1 cellular context compared by ENCODE assay signal in the genomic region with DNA sequence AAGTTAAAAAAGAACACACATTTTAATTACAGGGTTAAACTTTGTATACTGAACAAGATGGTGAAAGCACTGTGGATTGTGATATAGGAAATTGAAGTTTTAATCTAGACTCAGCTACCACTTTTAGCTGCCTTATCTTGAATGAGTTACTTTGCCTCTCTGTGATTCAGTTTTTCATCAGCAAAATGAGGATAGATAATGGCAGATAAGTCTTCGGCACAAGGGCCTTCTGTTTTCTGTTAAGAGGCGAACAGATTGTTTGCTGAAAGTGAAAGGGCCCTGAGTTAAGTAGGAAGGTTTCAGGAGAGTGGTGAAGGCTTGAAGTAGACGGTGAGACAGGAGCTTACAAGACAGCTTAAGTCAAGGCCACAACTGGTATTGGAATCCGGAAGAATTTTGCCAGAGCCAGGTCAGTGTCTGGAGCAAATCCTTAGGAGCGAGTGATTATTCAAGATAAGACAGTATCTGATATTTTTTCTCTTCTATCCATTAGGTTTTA.
TF ChIP-seq lines count a peak whose summit lies in the region.

No MANE protein-coding gene starts in this region.

TF ChIP-seq in SK-N-SH treated with all-trans-retinoic acid at 6 μM for 48 hours, 23 proteins besides CTCF, POLR2A, EP300 and RAD21 (continued from another document):
- TF ChIP-seq, protein P1, sequence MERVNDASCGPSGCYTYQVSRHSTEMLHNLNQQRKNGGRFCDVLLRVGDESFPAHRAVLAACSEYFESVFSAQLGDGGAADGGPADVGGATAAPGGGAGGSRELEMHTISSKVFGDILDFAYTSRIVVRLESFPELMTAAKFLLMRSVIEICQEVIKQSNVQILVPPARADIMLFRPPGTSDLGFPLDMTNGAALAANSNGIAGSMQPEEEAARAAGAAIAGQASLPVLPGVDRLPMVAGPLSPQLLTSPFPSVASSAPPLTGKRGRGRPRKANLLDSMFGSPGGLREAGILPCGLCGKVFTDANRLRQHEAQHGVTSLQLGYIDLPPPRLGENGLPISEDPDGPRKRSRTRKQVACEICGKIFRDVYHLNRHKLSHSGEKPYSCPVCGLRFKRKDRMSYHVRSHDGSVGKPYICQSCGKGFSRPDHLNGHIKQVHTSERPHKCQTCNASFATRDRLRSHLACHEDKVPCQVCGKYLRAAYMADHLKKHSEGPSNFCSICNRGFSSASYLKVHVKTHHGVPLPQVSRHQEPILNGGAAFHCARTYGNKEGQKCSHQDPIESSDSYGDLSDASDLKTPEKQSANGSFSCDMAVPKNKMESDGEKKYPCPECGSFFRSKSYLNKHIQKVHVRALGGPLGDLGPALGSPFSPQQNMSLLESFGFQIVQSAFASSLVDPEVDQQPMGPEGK (CRISPR knock-in tag; IDR thresholded peaks at IDR 0.05; ENCODE audit: borderline replicate concordance): no peak
- TF ChIP-seq ARNTL (CRISPR knock-in tag; IDR thresholded peaks at IDR 0.05; ENCODE audit: borderline replicate concordance, low read depth) (no peak), ZFP30 (CRISPR knock-in tag; IDR thresholded peaks at IDR 0.05) (no peak), PPARA (CRISPR knock-in tag; IDR thresholded peaks at IDR 0.05; ENCODE audit: borderline replicate concordance) (no peak), RARB (CRISPR knock-in tag; IDR thresholded peaks at IDR 0.05) (no peak), ZNF8 (CRISPR knock-in tag; IDR thresholded peaks at IDR 0.05) (no peak), CSDC2 (CRISPR knock-in tag; IDR thresholded peaks at IDR 0.05) (no peak)
